In genomic region chr19:48596679-48597465, GRCh38 we compare ENCODE assay signal across 15 cellular contexts. TPM values are rescaled to one million over a fixed set of nuclear protein-coding genes. Genes with fewer than 3 reads are reported as not detected.
DNase-seq lines count a peak whose midpoint lies in the region; ATAC-seq and TF ChIP-seq lines count a peak whose summit lies in the region.
"Had no signal": no experiment of that assay in that cellular context is flagged by ENCODE, and none has a peak within 500 bp of the region (broad histone marks: within the 10 kb centered on the region; RNA-seq: fewer than 3 reads in every experiment).

No MANE protein-coding gene starts in this region.

- H3K36me3 Mint-ChIP-seq in CD8-positive, alpha-beta T cell, result no peaks in the 10 kb centered on the region
- H3K36me3 Mint-ChIP-seq in activated CD8-positive, alpha-beta T cell treated with anti-CD3 and anti-CD28 coated beads, Interleukin-2, amount 10 ng/mL, durations not matched to agents 7 days and 5 days (ENCODE audit: low read depth), result no peaks in the 10 kb centered on the region

- TF ChIP-seq CTCF in CD8-positive, alpha-beta T cell (IDR thresholded peaks at IDR 0.05), result no peak
- TF ChIP-seq CTCF in GM13977 (IDR thresholded peaks at IDR 0.05; ENCODE audit: extremely low read depth, insufficient read depth, missing control alignments) (no peak), A673 (conservative IDR thresholded peaks at IDR 0.05; ENCODE audit: low read depth, low read length) (no peak)

- no peaks in the 10 kb centered on the region for H3K9me3 ChIP-seq in CD8-positive, alpha-beta T cell (ENCODE audit: low read length)
- no peaks in the 10 kb centered on the region for H3K9me3 ChIP-seq in A673 (ENCODE audit: low read depth, low read length, poor library complexity, severe bottlenecking)
- H3K9me3 ChIP-seq: SJCRH30 had no signal

- peaks cover 7% of the 10 kb centered on the region for H3K4me1 ChIP-seq in CD8-positive, alpha-beta T cell (ENCODE audit: insufficient read depth, low read length)
- H3K4me1 ChIP-seq in A673 (ENCODE audit: insufficient read depth, low read length, poor library complexity, severe bottlenecking), result no peaks in the 10 kb centered on the region
- H3K4me1 ChIP-seq: SJCRH30 had no signal

- no peaks in the 10 kb centered on the region for H3K9me3 Mint-ChIP-seq in CD8-positive, alpha-beta T cell
- no peaks in the 10 kb centered on the region for H3K9me3 Mint-ChIP-seq in activated CD8-positive, alpha-beta T cell treated with anti-CD3 and anti-CD28 coated beads, Interleukin-2, amount 10 ng/mL, durations not matched to agents 7 days and 5 days (ENCODE audit: insufficient read depth)

- BruUV-seq in A673 (replicated peaks; lab: Mats Ljungman, UMichigan), result no TSS peak

- H3K27ac Mint-ChIP-seq in CD8-positive, alpha-beta T cell, result peak overlapping the region; percentile 90
- peak overlapping the region; percentile 84 for H3K27ac Mint-ChIP-seq in activated CD8-positive, alpha-beta T cell treated with anti-CD3 and anti-CD28 coated beads, Interleukin-2, amount 10 ng/mL, durations not matched to agents 7 days and 5 days

- H3K4me1 Mint-ChIP-seq in CD8-positive, alpha-beta T cell (ENCODE audit: low read depth), result peaks cover 12% of the 10 kb centered on the region
- peaks cover 10% of the 10 kb centered on the region for H3K4me1 Mint-ChIP-seq in activated CD8-positive, alpha-beta T cell treated with anti-CD3 and anti-CD28 coated beads, Interleukin-2, amount 10 ng/mL, durations not matched to agents 7 days and 5 days (ENCODE audit: low read depth)

- peak; percentile 91 for ATAC-seq in CD8-positive, alpha-beta T cell
- peak; percentile 81 for ATAC-seq in activated CD8-positive, alpha-beta T cell treated with anti-CD3 and anti-CD28 coated beads, Interleukin-2, amount 10 ng/mL, durations not matched to agents 7 days and 5 days
- ATAC-seq in GM21447 (IDR thresholded peaks at IDR 0.05; ENCODE audit: unreplicated experiment), result no peak
- ATAC-seq: right cardiac atrium had no signal

- no peaks in the 10 kb centered on the region for H3K27me3 ChIP-seq in CD8-positive, alpha-beta T cell (ENCODE audit: insufficient read depth, low read length)
- no peaks in the 10 kb centered on the region for H3K27me3 ChIP-seq in A673 (replicated peaks; ENCODE audit: insufficient read depth, low read depth, low read length, poor library complexity)

- H3K27ac ChIP-seq in CD8-positive, alpha-beta T cell (ENCODE audit: low read depth, low read length), result peak overlapping the region; percentile 23
- H3K27ac ChIP-seq in A673 (ENCODE audit: low read depth, low read length, poor library complexity, severe bottlenecking), result no peak overlapping the region
- H3K27ac ChIP-seq: SJCRH30 had no signal

- DNase-seq in CD8-positive, alpha-beta T cell, result peak in 4 of 7 experiments; percentile 30 to 62 (median 49)
- DNase-seq in NOMO-1 (lab: John Stamatoyannopoulos, UW; ENCODE audit: unreplicated experiment in 2 of 2) (peak; percentile 20 to 58), glomerular visceral epithelial cell (ENCODE audit: extremely low spot score) (peak; percentile 36), GM13977 (ENCODE audit: low spot score) (no peak), DMS79 treated with DMSO at 0.1 percent for 48 hours (lab: John Stamatoyannopoulos, UW) (no peak), A673 (ENCODE audit: low spot score) (no peak)
- DNase-seq in activated CD8-positive, alpha-beta T cell treated with anti-CD3 and anti-CD28 coated beads, Interleukin-2, amount 10 ng/mL, durations not matched to agents 7 days and 5 days, result peak; percentile 56
- DNase-seq: C1 segment of cervical spinal cord, mammary epithelial cell, NCI-H2081 treated with DMSO at 0.1 percent for 48 hours, right cardiac atrium, SJCRH30 had no signal

- H3K4me3 ChIP-seq in CD8-positive, alpha-beta T cell (ENCODE audit: low read depth, low read length), result peak overlapping the region; percentile 27
- no peak overlapping the region for H3K4me3 ChIP-seq in A673 (ENCODE audit: low read depth, low read length, poor library complexity, severe bottlenecking)
- H3K4me3 ChIP-seq: SJCRH30 had no signal

- intact Hi-C loops in CD8-positive, alpha-beta T cell (cut with DNase I, micrococcal nuclease), result no loop called here
- intact Hi-C loops in A673 (cut with micrococcal nuclease; ENCODE audit: unreplicated experiment), result no loop called here

- POLR2A ChIA-PET in CD8-positive, alpha-beta T cell (lab: Charles Lee), result interaction anchor here (1.6 kb wide), 1 partner anchor 22 kb away, joined by 4 read pairs; the partner anchor contains the start of genes RPL18 and SPHK2
- POLR2A ChIA-PET in activated CD8-positive, alpha-beta T cell treated with anti-CD3 and anti-CD28 coated beads, Interleukin-2, amount 10 ng/mL, durations not matched to agents 7 days and 5 days (lab: Charles Lee), result no interaction called here
- POLR2A ChIA-PET in A673 (lab: Charles Lee; ENCODE audit: low non-redundant PET), result no interaction called here

- CTCF ChIA-PET in CD8-positive, alpha-beta T cell (lab: Charles Lee), result interaction anchor here (0.7 to 2.0 kb wide), 2 partner anchors 12 to 809 kb away, joined by 4 to 9 read pairs; no protein-coding TSS in a partner anchor
- CTCF ChIA-PET in activated CD8-positive, alpha-beta T cell treated with anti-CD3 and anti-CD28 coated beads, Interleukin-2, amount 10 ng/mL, durations not matched to agents 7 days and 5 days (lab: Charles Lee), result interaction anchor here (1.3 to 1.6 kb wide), 2 partner anchors 8 to 12 kb away, joined by 4 to 5 read pairs; no protein-coding TSS in a partner anchor
- CTCF ChIA-PET in A673 (lab: Charles Lee), result no interaction called here

- H3K36me3 ChIP-seq in CD8-positive, alpha-beta T cell (ENCODE audit: insufficient read depth, low read length), result no peaks in the 10 kb centered on the region
- H3K36me3 ChIP-seq in A673 (ENCODE audit: insufficient read depth, low read length, poor library complexity, severe bottlenecking), result no peaks in the 10 kb centered on the region
- H3K36me3 ChIP-seq: SJCRH30 had no signal

- H3K27me3 Mint-ChIP-seq in CD8-positive, alpha-beta T cell (ENCODE audit: low read depth), result no peaks in the 10 kb centered on the region
- H3K27me3 Mint-ChIP-seq in activated CD8-positive, alpha-beta T cell treated with anti-CD3 and anti-CD28 coated beads, Interleukin-2, amount 10 ng/mL, durations not matched to agents 7 days and 5 days (ENCODE audit: low read depth), result no peaks in the 10 kb centered on the region

- in situ Hi-C loops in GM13977 (cut with MboI; ENCODE audit: low pct_unique_long_range_greater_than_20kb, low sequenced_read_pairs, unreplicated experiment), result no loop called here

- peak overlapping the region; percentile 68 for H3K4me3 Mint-ChIP-seq in CD8-positive, alpha-beta T cell
- H3K4me3 Mint-ChIP-seq in activated CD8-positive, alpha-beta T cell treated with anti-CD3 and anti-CD28 coated beads, Interleukin-2, amount 10 ng/mL, durations not matched to agents 7 days and 5 days, result peak overlapping the region; percentile 67

RNA-seq across cellular contexts. Expression of gene SPACA4, which starts 9.7 kb away (rescaled TPM):
- not detected for total RNA-seq in CD8-positive, alpha-beta T cell
- not detected for total RNA-seq in activated CD8-positive, alpha-beta T cell treated with anti-CD3 and anti-CD28 coated beads, Interleukin-2, amount 10 ng/mL, durations not matched to agents 7 days and 5 days
- total RNA-seq in A673 (2021), result not detected in 2 replicates
- total RNA-seq: dermis microvascular lymphatic vessel endothelial cell, glomerular endothelial cell, mammary epithelial cell, right cardiac atrium, SJCRH30 had no signal

RNA-seq across cellular contexts. Expression of gene FAM83E, which starts 18.0 kb away (rescaled TPM):
- total RNA-seq in CD8-positive, alpha-beta T cell, result 1 to 10 TPM; 2.5 to 3.1 TPM
- total RNA-seq in activated CD8-positive, alpha-beta T cell treated with anti-CD3 and anti-CD28 coated beads, Interleukin-2, amount 10 ng/mL, durations not matched to agents 7 days and 5 days, result 1 to 10 TPM; 1.7 to 2.3 TPM
- 5.5 and 6.1 TPM in 2 replicates for total RNA-seq in A673 (2021)
- total RNA-seq: glomerular endothelial cell had no signal

RNA-seq across cellular contexts. Expression of gene RPL18, which starts 22.1 kb away (rescaled TPM):
- 1,000 to 10,000 TPM; 2,604 to 2,657 TPM for total RNA-seq in CD8-positive, alpha-beta T cell
- total RNA-seq in activated CD8-positive, alpha-beta T cell treated with anti-CD3 and anti-CD28 coated beads, Interleukin-2, amount 10 ng/mL, durations not matched to agents 7 days and 5 days, result 1,000 to 10,000 TPM; 1,371 to 1,433 TPM
- 1,417 and 1,448 TPM in 2 replicates for total RNA-seq in A673 (2021)

RNA-seq across cellular contexts. Expression of gene SPHK2, which starts 22.4 kb away (rescaled TPM):
- 10 to 100 TPM; 15.6 to 17.6 TPM for total RNA-seq in CD8-positive, alpha-beta T cell
- 10 to 100 TPM; 33.0 to 33.1 TPM for total RNA-seq in activated CD8-positive, alpha-beta T cell treated with anti-CD3 and anti-CD28 coated beads, Interleukin-2, amount 10 ng/mL, durations not matched to agents 7 days and 5 days
- total RNA-seq in A673 (2021), result 38.8 and 43.0 TPM in 2 replicates

RNA-seq across cellular contexts. Expression of gene DBP, which starts 40.3 kb away (rescaled TPM):
- total RNA-seq in CD8-positive, alpha-beta T cell, result 10 to 100 TPM; 24.8 to 25.6 TPM
- total RNA-seq in activated CD8-positive, alpha-beta T cell treated with anti-CD3 and anti-CD28 coated beads, Interleukin-2, amount 10 ng/mL, durations not matched to agents 7 days and 5 days, result 10 to 100 TPM; 17.3 to 18.3 TPM
- total RNA-seq in A673 (2021), result 14.2 and 22.1 TPM in 2 replicates

Comparison
In these comparisons a context has a peak if more than half of its experiments do, and no peak if none do; other contexts are left out.
1. DNase-seq: peak in CD8-positive, alpha-beta T cell (4 of 7), NOMO-1 (2 of 2), activated CD8-positive, alpha-beta T cell treated with anti-CD3 and anti-CD28 coated beads, Interleukin-2, amount 10 ng/mL, durations not matched to agents 7 days and 5 days (single experiment) and glomerular visceral epithelial cell (single experiment); none in GM13977 (single experiment), DMS79 treated with DMSO at 0.1 percent for 48 hours (single experiment) and A673 (single experiment).